Comparison of ENCODE assay signal across 8 cellular contexts in the genomic region with DNA sequence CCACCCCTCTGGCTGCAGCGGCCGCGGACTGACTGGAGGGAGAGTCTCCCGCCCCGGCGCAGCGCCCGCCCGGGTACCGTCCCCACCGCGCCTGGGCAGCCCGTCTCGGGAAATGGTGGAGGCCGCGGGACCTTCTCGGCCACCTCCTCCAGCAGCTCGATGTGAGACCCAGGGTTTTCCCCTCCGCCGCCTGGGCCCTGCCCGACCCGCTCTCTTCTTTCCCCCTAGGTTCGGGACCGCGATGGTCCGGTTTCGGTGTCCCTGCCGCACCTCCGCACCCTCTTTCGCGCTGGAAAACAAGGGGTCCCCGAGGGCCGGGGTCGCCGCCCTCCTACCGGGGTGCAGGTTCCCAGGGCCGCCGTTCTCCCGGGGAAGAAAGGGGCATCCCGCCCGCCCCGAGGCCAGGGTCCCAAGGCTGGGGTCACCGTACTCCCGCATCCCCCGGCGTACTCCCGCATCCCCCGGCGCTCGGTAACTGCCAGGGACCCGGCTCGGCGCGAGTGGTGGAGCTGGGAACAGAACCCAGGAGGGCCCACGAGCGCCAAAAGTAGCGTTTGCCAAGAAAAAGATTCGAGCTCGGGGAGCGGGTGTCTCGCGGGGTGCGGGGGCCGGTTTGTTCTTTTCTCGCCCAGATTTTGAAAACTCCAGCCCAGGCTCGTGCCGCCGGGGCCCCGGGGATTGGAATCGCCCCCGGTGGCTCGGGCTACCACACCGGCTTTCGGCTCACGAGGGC. TPM values are rescaled to one million over a fixed set of nuclear protein-coding genes. Genes with fewer than 3 reads are reported as not detected.
DNase-seq lines count a peak whose midpoint lies in the region; ATAC-seq and TF ChIP-seq lines count a peak whose summit lies in the region.

No MANE protein-coding gene starts in this region.

- peak overlapping the region; percentile 85 for H3K4me3 ChIP-seq in AG04450 (ENCODE audit: low read depth, low read length)

- peak overlapping the region; percentile 65 for H3K27ac ChIP-seq in AG04450 (ENCODE audit: low read depth, low read length)

- no TSS peak for BruUV-seq in MCF 10A (replicated peaks; lab: Mats Ljungman, UMichigan)

- H3K27ac Mint-ChIP-seq in MCF 10A (ENCODE audit: low read depth, unreplicated experiment): peak overlapping the region; percentile 94
- H3K27ac Mint-ChIP-seq in stimulated activated naive CD8-positive, alpha-beta T cell treated with anti-CD3 and anti-CD28 coated beads, Interleukin-15, amount 100 ng/mL, for 72 hours: peak overlapping the region in 1 of 2 donors; percentile 13
- H3K27ac Mint-ChIP-seq in activated T-helper 2 cell treated with anti-CD3 and anti-CD28 coated beads, Interferon-gamma antibody, Interleukin-2, Interleukin-4, amounts not matched to agents 10 μg/mL and 5 μg/mL and 100 μg/mL, durations not matched to agents 14 hours and 24 hours and 36 hours: no peak overlapping the region

- H3K27me3 Mint-ChIP-seq in MCF 10A (ENCODE audit: insufficient read depth, unreplicated experiment): no peaks in the 10 kb centered on the region
- H3K27me3 Mint-ChIP-seq in stimulated activated naive CD8-positive, alpha-beta T cell treated with anti-CD3 and anti-CD28 coated beads, Interleukin-15, amount 100 ng/mL, for 72 hours: peaks cover 71% of the 10 kb centered on the region
- peaks cover 55% of the 10 kb centered on the region for H3K27me3 Mint-ChIP-seq in activated T-helper 2 cell treated with anti-CD3 and anti-CD28 coated beads, Interferon-gamma antibody, Interleukin-2, Interleukin-4, amounts not matched to agents 10 μg/mL and 5 μg/mL and 100 μg/mL, durations not matched to agents 14 hours and 24 hours and 36 hours (ENCODE audit: low read depth)

- H3K4me1 Mint-ChIP-seq in MCF 10A (ENCODE audit: insufficient read depth, unreplicated experiment): peaks cover 11% of the 10 kb centered on the region
- peaks cover 52% of the 10 kb centered on the region for H3K4me1 Mint-ChIP-seq in stimulated activated naive CD8-positive, alpha-beta T cell treated with anti-CD3 and anti-CD28 coated beads, Interleukin-15, amount 100 ng/mL, for 72 hours
- H3K4me1 Mint-ChIP-seq in activated T-helper 2 cell treated with anti-CD3 and anti-CD28 coated beads, Interferon-gamma antibody, Interleukin-2, Interleukin-4, amounts not matched to agents 10 μg/mL and 5 μg/mL and 100 μg/mL, durations not matched to agents 14 hours and 24 hours and 36 hours (ENCODE audit: low read depth): peaks cover 10% of the 10 kb centered on the region

- DNase-seq in AG04450 (ENCODE audit: low read depth, low spot score): no peak
- peak; percentile 35 for DNase-seq in MCF 10A (ENCODE audit: unreplicated experiment)
- DNase-seq in left kidney (ENCODE audit: low read depth, low spot score): peak; percentile 23
- peak; percentile 30 to 34 for DNase-seq in stimulated activated naive CD8-positive, alpha-beta T cell treated with anti-CD3 and anti-CD28 coated beads, Interleukin-15, amount 100 ng/mL, for 72 hours
- no peak for DNase-seq in NOMO-1 treated with dmso at 0.1 percent for 144 hours (lab: John Stamatoyannopoulos, UW; ENCODE audit: unreplicated experiment)
- no peak for DNase-seq in activated T-helper 2 cell treated with anti-CD3 and anti-CD28 coated beads, Interferon-gamma antibody, Interleukin-2, Interleukin-4, amounts not matched to agents 10 μg/mL and 5 μg/mL and 100 μg/mL, durations not matched to agents 14 hours and 24 hours and 36 hours (ENCODE audit: low spot score)
- DNase-seq in epidermal melanocyte (ENCODE audit: insufficient read length, low spot score): no peak

- TF ChIP-seq CTCF in AG04450 (IDR thresholded peaks at IDR 0.05; ENCODE audit: low read depth, low read length): no peak
- TF ChIP-seq CTCF in MCF 10A (IDR thresholded peaks at IDR 0.05; ENCODE audit: unreplicated experiment): no peak

- POLR2A ChIA-PET in AG04450 (lab: Yijun Ruan, JAX): no interaction called here
- POLR2A ChIA-PET in MCF 10A (lab: Yijun Ruan, JAX): no interaction called here

- TF ChIP-seq RAD21 in Ishikawa (IDR thresholded peaks at IDR 0.05; ENCODE audit: low read depth): no peak

- no peak for TF ChIP-seq EP300 in Ishikawa (IDR thresholded peaks at IDR 0.05; ENCODE audit: borderline replicate concordance)

- H3K9me3 Mint-ChIP-seq in MCF 10A (ENCODE audit: unreplicated experiment): no peaks in the 10 kb centered on the region
- H3K9me3 Mint-ChIP-seq in stimulated activated naive CD8-positive, alpha-beta T cell treated with anti-CD3 and anti-CD28 coated beads, Interleukin-15, amount 100 ng/mL, for 72 hours: no peaks in the 10 kb centered on the region
- no peaks in the 10 kb centered on the region for H3K9me3 Mint-ChIP-seq in activated T-helper 2 cell treated with anti-CD3 and anti-CD28 coated beads, Interferon-gamma antibody, Interleukin-2, Interleukin-4, amounts not matched to agents 10 μg/mL and 5 μg/mL and 100 μg/mL, durations not matched to agents 14 hours and 24 hours and 36 hours

- peaks cover 3% of the 10 kb centered on the region; the same call in 1 of the 2 replicates for H3K9me3 ChIP-seq in AG04450 (ENCODE audit: control insufficient read depth, insufficient read depth, low read length)

- no peaks in the 10 kb centered on the region for H3K27me3 ChIP-seq in AG04450 (ENCODE audit: control insufficient read depth, insufficient read depth, low read length)

- peak overlapping the region; percentile 98 for H3K4me3 Mint-ChIP-seq in MCF 10A (ENCODE audit: unreplicated experiment)
- H3K4me3 Mint-ChIP-seq in stimulated activated naive CD8-positive, alpha-beta T cell treated with anti-CD3 and anti-CD28 coated beads, Interleukin-15, amount 100 ng/mL, for 72 hours: peak overlapping the region; percentile 74 to 84
- H3K4me3 Mint-ChIP-seq in activated T-helper 2 cell treated with anti-CD3 and anti-CD28 coated beads, Interferon-gamma antibody, Interleukin-2, Interleukin-4, amounts not matched to agents 10 μg/mL and 5 μg/mL and 100 μg/mL, durations not matched to agents 14 hours and 24 hours and 36 hours (ENCODE audit: low read depth): no peak overlapping the region

- CTCF ChIA-PET in AG04450 (lab: Charles Lee) (no interaction called here), MCF 10A (lab: Yijun Ruan, JAX) (interaction anchor here (0.6 kb wide), 1 partner anchor 273 kb away, joined by 3 read pairs; no protein-coding TSS in a partner anchor)

- intact Hi-C loops in MCF 10A (cut with micrococcal nuclease): no loop called here
- intact Hi-C loops in activated T-helper 2 cell treated with anti-CD3 and anti-CD28 coated beads, Interferon-gamma antibody, Interleukin-2, Interleukin-4, amounts not matched to agents 10 μg/mL and 5 μg/mL and 100 μg/mL, durations not matched to agents 14 hours and 24 hours and 36 hours (cut with micrococcal nuclease): loop anchor here (1.0 kb wide), 1 partner anchor 9 kb away; no protein-coding TSS in a partner anchor

- H3K36me3 Mint-ChIP-seq in MCF 10A (ENCODE audit: insufficient read depth, unreplicated experiment): peaks cover 48% of the 10 kb centered on the region
- no peaks in the 10 kb centered on the region for H3K36me3 Mint-ChIP-seq in activated T-helper 2 cell treated with anti-CD3 and anti-CD28 coated beads, Interferon-gamma antibody, Interleukin-2, Interleukin-4, amounts not matched to agents 10 μg/mL and 5 μg/mL and 100 μg/mL, durations not matched to agents 14 hours and 24 hours and 36 hours (ENCODE audit: low read depth)

- ATAC-seq in stimulated activated naive CD8-positive, alpha-beta T cell treated with anti-CD3 and anti-CD28 coated beads, Interleukin-15, amount 100 ng/mL, for 72 hours: peak; percentile 38

TF ChIP-seq in Ishikawa, 13 proteins besides CTCF, POLR2A, EP300 and RAD21:
- TF ChIP-seq ZBTB7A (IDR thresholded peaks at IDR 0.05; ENCODE audit: low read depth): 0 out of 2 replicates have a peak, but pooled peaks have one; percentile 2
- no peak for TF ChIP-seq EGR1 (IDR thresholded peaks at IDR 0.05)
- no peak for TF ChIP-seq TAF1 (IDR thresholded peaks at IDR 0.05; ENCODE audit: low read depth)
TF ChIP-seq in Ishikawa: peak in this region for 1.

RNA-seq across cellular contexts. Expression of a gene that starts 3.4 kb away (rescaled TPM):
- 13.4 and 15.6 TPM in 2 replicates for polyA plus RNA-seq in AG04450 (2011; rRNA removed)
- polyA minus RNA-seq in AG04450 (2011; rRNA and poly(A)+ RNA removed): 46.9 and 47.3 TPM in 2 replicates
- 120 and 132 TPM in 2 replicates for total RNA-seq in MCF 10A (2022)
- 47.3 and 52.7 TPM in 2 replicates for total RNA-seq in activated T-helper 2 cell treated with anti-CD3 and anti-CD28 coated beads, Interferon-gamma antibody, Interleukin-2, Interleukin-4, amounts not matched to agents 10 μg/mL and 5 μg/mL and 100 μg/mL, durations not matched to agents 14 hours and 24 hours and 36 hours

Comparison
In these comparisons a context has a peak if more than half of its experiments do, and no peak if none do; other contexts are left out.
1. DNase-seq: peak in MCF 10A (single experiment), left kidney (single experiment) and stimulated activated naive CD8-positive, alpha-beta T cell treated with anti-CD3 and anti-CD28 coated beads, Interleukin-15, amount 100 ng/mL, for 72 hours (2 of 2); none in AG04450 (single experiment), NOMO-1 treated with dmso at 0.1 percent for 144 hours (single experiment), activated T-helper 2 cell treated with anti-CD3 and anti-CD28 coated beads, Interferon-gamma antibody, Interleukin-2, Interleukin-4, amounts not matched to agents 10 μg/mL and 5 μg/mL and 100 μg/mL, durations not matched to agents 14 hours and 24 hours and 36 hours (single experiment) and epidermal melanocyte (single experiment).